1 cellular context compared by ENCODE assay signal in the genomic region with DNA sequence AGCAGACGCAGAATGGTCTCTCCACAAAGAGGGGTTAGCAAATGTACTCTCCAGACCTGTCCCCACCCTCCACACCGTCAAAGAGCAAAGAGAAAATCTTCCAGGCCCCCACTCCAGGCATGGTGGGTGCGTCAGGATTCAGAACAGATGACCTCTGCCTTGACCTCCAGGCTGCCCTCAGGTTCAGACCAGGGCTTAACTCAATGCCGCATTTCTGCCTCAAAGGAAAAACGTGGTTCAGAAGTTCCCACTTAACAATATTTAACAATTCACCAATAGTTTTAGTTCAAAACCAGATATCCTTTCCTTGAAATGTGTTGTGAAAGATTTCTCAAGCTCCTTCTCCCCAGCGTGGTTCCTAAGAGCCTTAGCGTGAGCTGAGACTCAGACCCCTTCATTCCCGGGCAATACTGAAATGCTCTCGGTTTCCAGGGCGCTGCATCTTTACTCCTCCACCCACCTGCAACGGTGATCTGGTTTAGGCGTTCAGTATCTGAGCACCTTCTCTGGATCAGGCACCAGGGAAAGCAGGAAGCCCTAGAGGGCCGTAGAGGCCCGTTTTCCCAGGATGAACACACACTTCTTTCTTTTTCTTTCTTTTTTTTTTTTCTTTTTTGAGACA.
TF ChIP-seq lines count a peak whose summit lies in the region.

No MANE protein-coding gene starts in this region.

TF ChIP-seq in HCT116, 20 proteins besides CTCF, POLR2A, EP300 and RAD21 (continued from another document):
- TF ChIP-seq, protein P1, sequence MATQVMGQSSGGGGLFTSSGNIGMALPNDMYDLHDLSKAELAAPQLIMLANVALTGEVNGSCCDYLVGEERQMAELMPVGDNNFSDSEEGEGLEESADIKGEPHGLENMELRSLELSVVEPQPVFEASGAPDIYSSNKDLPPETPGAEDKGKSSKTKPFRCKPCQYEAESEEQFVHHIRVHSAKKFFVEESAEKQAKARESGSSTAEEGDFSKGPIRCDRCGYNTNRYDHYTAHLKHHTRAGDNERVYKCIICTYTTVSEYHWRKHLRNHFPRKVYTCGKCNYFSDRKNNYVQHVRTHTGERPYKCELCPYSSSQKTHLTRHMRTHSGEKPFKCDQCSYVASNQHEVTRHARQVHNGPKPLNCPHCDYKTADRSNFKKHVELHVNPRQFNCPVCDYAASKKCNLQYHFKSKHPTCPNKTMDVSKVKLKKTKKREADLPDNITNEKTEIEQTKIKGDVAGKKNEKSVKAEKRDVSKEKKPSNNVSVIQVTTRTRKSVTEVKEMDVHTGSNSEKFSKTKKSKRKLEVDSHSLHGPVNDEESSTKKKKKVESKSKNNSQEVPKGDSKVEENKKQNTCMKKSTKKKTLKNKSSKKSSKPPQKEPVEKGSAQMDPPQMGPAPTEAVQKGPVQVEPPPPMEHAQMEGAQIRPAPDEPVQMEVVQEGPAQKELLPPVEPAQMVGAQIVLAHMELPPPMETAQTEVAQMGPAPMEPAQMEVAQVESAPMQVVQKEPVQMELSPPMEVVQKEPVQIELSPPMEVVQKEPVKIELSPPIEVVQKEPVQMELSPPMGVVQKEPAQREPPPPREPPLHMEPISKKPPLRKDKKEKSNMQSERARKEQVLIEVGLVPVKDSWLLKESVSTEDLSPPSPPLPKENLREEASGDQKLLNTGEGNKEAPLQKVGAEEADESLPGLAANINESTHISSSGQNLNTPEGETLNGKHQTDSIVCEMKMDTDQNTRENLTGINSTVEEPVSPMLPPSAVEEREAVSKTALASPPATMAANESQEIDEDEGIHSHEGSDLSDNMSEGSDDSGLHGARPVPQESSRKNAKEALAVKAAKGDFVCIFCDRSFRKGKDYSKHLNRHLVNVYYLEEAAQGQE (IDR thresholded peaks at IDR 0.05; ENCODE audit: low read depth): no peak
- TF ChIP-seq POLR2AphosphoS5 (IDR thresholded peaks at IDR 0.05; ENCODE audit: low read depth, low read length) (no peak), ZNF274 (IDR thresholded peaks at IDR 0.05; ENCODE audit: low read depth, low read length) (no peak), ZFX (IDR thresholded peaks at IDR 0.05) (no peak), SRF (IDR thresholded peaks at IDR 0.05; ENCODE audit: low read depth) (no peak), EZH2 (IDR thresholded peaks at IDR 0.05) (no peak), TCF7L2 (IDR thresholded peaks at IDR 0.05; ENCODE audit: borderline replicate concordance, extremely low read depth, insufficient read depth, insufficient read length) (no peak), SP1 (IDR thresholded peaks at IDR 0.05; ENCODE audit: low read depth) (no peak)
- TF ChIP-seq, protein P2, sequence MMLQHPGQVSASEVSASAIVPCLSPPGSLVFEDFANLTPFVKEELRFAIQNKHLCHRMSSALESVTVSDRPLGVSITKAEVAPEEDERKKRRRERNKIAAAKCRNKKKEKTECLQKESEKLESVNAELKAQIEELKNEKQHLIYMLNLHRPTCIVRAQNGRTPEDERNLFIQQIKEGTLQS (IDR thresholded peaks at IDR 0.05): no peak
